7 cellular contexts compared by ENCODE assay signal in genomic region chr1:177640687-177641086, GRCh38.
"Had no signal": no experiment of that assay in that cellular context is flagged by ENCODE, and none has a peak within 500 bp of the region (broad histone marks: within the 10 kb centered on the region; RNA-seq: fewer than 3 reads in every experiment).

No MANE protein-coding gene starts in this region.

- FAIRE-seq: HTR-8/SVneo, K562 had no signal

- DNase-seq: IMR-90, KBM-7, KG1 had no signal

- H3K9ac ChIP-seq: KMS-11 had no signal

- H3K4me2 ChIP-seq: KMS-11 had no signal

- H3K4me3 ChIP-seq: K562 had no signal

- ATAC-seq: K562 had no signal

- H3K27ac ChIP-seq: HL-60, KMS-11 had no signal
